Comparison of ENCODE assay signal across 17 cellular contexts in the genomic region with DNA sequence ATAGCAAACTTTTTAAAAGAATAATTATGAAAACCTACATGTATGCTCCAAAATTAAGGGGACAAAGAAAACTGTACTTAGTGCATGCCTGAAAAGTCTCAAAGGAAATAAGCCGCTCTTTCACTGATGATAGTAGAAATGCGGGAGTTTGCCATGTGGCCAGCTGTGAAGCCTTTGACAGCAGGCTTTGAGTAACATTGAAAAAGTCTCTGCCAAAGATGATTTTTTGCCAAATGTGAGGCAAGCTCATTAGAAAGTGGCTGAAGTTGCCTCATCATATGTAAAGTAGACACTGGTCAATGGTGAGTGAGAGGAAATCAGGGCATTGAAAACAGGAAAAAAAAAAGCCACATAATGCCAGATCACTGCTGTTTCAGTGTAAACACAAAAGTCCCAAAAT.
DNase-seq lines count a peak whose midpoint lies in the region; ATAC-seq and TF ChIP-seq lines count a peak whose summit lies in the region.
"Had no signal": no experiment of that assay in that cellular context is flagged by ENCODE, and none has a peak within 500 bp of the region (broad histone marks: within the 10 kb centered on the region; RNA-seq: fewer than 3 reads in every experiment).

No MANE protein-coding gene starts in this region.

- no peaks in the 10 kb centered on the region for H3K9me3 ChIP-seq in lung (ENCODE audit: control insufficient read depth in 2 of 2, insufficient read depth in 1 of 2, low read length in 1 of 2)
- no peaks in the 10 kb centered on the region for H3K9me3 ChIP-seq in Peyer's patch

- no peak for TF ChIP-seq POLR2A in Peyer's patch (IDR thresholded peaks at IDR 0.05)

- H3K4me1 ChIP-seq in lung (ENCODE audit: control insufficient read depth in 2 of 2, insufficient read depth in 2 of 2, low read length in 2 of 2) (no peaks in the 10 kb centered on the region), Peyer's patch (no peaks in the 10 kb centered on the region)

- H3K4me3 ChIP-seq in AG10803 (ENCODE audit: low read length), result no peak overlapping the region
- no peak overlapping the region for H3K4me3 ChIP-seq in fibroblast of mammary gland (ENCODE audit: control insufficient read depth, low read depth, low read length)
- H3K4me3 ChIP-seq in lung, result no peak overlapping the region
- H3K4me3 ChIP-seq in Peyer's patch, result no peak overlapping the region
- H3K4me3 ChIP-seq: SK-N-MC had no signal

- H3K36me3 ChIP-seq in lung (ENCODE audit: control insufficient read depth in 2 of 2, insufficient read depth in 2 of 2, low read length in 2 of 2) (no peaks in the 10 kb centered on the region), Peyer's patch (no peaks in the 10 kb centered on the region)

- no peak for TF ChIP-seq CTCF in AG10803 (conservative IDR thresholded peaks at IDR 0.05; ENCODE audit: low read length)
- TF ChIP-seq CTCF in fibroblast of mammary gland (conservative IDR thresholded peaks at IDR 0.05; ENCODE audit: control insufficient read depth, insufficient read depth, low read depth, low read length), result no peak
- TF ChIP-seq CTCF in lung (IDR thresholded peaks at IDR 0.05; ENCODE audit: control extremely low read depth, extremely low read depth), result no peak
- TF ChIP-seq CTCF in Peyer's patch (IDR thresholded peaks at IDR 0.05), result no peak

- H3K27me3 ChIP-seq in lung (ENCODE audit: control insufficient read depth, insufficient read depth) (no peaks in the 10 kb centered on the region), Peyer's patch (no peaks in the 10 kb centered on the region)

- 82 to 91% methylated on average over 2 of the region's 2 CpGs for WGBS in lung, 2 donors

- ATAC-seq in lung (ENCODE audit: insufficient read depth, low FRiP score), result peak; percentile 34

- H3K27ac ChIP-seq in lung (ENCODE audit: low read depth in 1 of 2, low read length in 1 of 2), result no peak overlapping the region
- no peak overlapping the region for H3K27ac ChIP-seq in Peyer's patch
- H3K27ac ChIP-seq: SK-N-MC had no signal

- DNase-seq in AG10803 (ENCODE audit: low read depth) (peak; percentile 66), MV-4-11 (lab: John Stamatoyannopoulos, UW) (peak; percentile 16), fibroblast of mammary gland (ENCODE audit: low read depth) (peak; percentile 54), lung (ENCODE audit: low spot score) (no peak), DMS79 treated with DMSO at 0.1 percent for 48 hours (lab: John Stamatoyannopoulos, UW) (no peak), ureter (ENCODE audit: low spot score) (no peak), Peyer's patch (no peak)
- DNase-seq in activated T-cell treated with anti-CD3 and anti-CD28 coated beads, Interleukin-2, amount 50 U/mL, for 1 hour, result no peak
- DNase-seq: C1 segment of cervical spinal cord; CD8-positive, alpha-beta memory T cell; DMS79; HFFc6; KBM-7; NCI-H187; NK-92 treated with Interleukin-12 subunit alpha and Interleukin-12 subunit beta, amount 100 ng/mL, for 24 hours; SHP77 had no signal

Comparison
In these comparisons a context has a peak if more than half of its experiments do, and no peak if none do; other contexts are left out.
1. DNase-seq: peak in AG10803 (single experiment), MV-4-11 (single experiment) and fibroblast of mammary gland (single experiment); none in lung (single experiment), DMS79 treated with DMSO at 0.1 percent for 48 hours (single experiment), ureter (single experiment), activated T-cell treated with anti-CD3 and anti-CD28 coated beads, Interleukin-2, amount 50 U/mL, for 1 hour (single experiment) and Peyer's patch (0 of 3).